ENCODE assay signal across 8 cellular contexts in genomic region chr2:70069049-70069448, GRCh38. TPM values are rescaled to one million over a fixed set of nuclear protein-coding genes. Genes with fewer than 3 reads are reported as not detected.
A peak's percentile ranks its signal among the peaks of the same experiment; 100 is the strongest.
DNase-seq lines count a peak whose midpoint lies in the region; ATAC-seq, FAIRE-seq and TF ChIP-seq lines count a peak whose summit lies in the region.

No MANE protein-coding gene starts in this region.

- no peak overlapping the region for H2BK5ac ChIP-seq in H9 (ENCODE audit: insufficient read length, low read length)

- no peak overlapping the region for H3K4me2 ChIP-seq in K562 (ENCODE audit: insufficient read depth, low read length)
- H3K4me2 ChIP-seq in H9 (ENCODE audit: insufficient read depth, insufficient read length, low read length) = no peak overlapping the region

- no peak overlapping the region for H2AK5ac ChIP-seq in H9 (ENCODE audit: insufficient read length, low read length)

- peaks cover 2% of the 10 kb centered on the region for H3K36me3 Mint-ChIP-seq in T-helper 17 cell (ENCODE audit: low read depth)
- peaks cover 1 to 45% (median 44%) of the 10 kb centered on the region in 3 experiments; a peak in 6 of 7 replicates for H3K36me3 Mint-ChIP-seq in H9 (ENCODE audit: insufficient read depth in 1 of 3, low read depth in 3 of 3)

- H3K4me1 Mint-ChIP-seq in T-helper 17 cell = peaks cover 31% of the 10 kb centered on the region
- H3K4me1 Mint-ChIP-seq in H9 = peaks cover 6% of the 10 kb centered on the region in 2 experiments

- H3K27ac ChIP-seq in K562 (ENCODE audit: extremely low read depth, low read depth, low read length) = no peak overlapping the region
- peak overlapping the region; percentile 22 to 88 (median 80) for H3K27ac ChIP-seq in spleen
- peak overlapping the region in 1 of 2 donors; percentile 63 for H3K27ac ChIP-seq in kidney (ENCODE audit: low read depth in 2 of 2, low read length in 2 of 2)
- H3K27ac ChIP-seq in H9 (ENCODE audit: insufficient read length, low read depth, low read length) = no peak overlapping the region

- H3K36me3 ChIP-seq in K562 (ENCODE audit: control insufficient read depth, insufficient read depth, low read length) = peaks cover 33% of the 10 kb centered on the region
- H3K36me3 ChIP-seq in spleen = peaks cover 0 to 66% (median 21%) of the 10 kb centered on the region in 6 donors
- peaks cover 8 to 11% of the 10 kb centered on the region in 2 donors for H3K36me3 ChIP-seq in kidney (ENCODE audit: control insufficient read depth in 1 of 2, insufficient read depth in 2 of 2, low read length in 2 of 2)

- H3K27me3 ChIP-seq in K562 (ENCODE audit: control insufficient read depth in 2 of 2, insufficient read depth in 2 of 2, low read length in 2 of 2) = no peaks in the 10 kb centered on the region
- no peaks in the 10 kb centered on the region for H3K27me3 ChIP-seq in spleen (replicated peaks in 1 of 7)
- H3K27me3 ChIP-seq in H9 (ENCODE audit: insufficient read depth, low read length) = no peaks in the 10 kb centered on the region

- no peak overlapping the region for H3K9ac ChIP-seq in K562 (ENCODE audit: insufficient read depth in 1 of 2, low read depth in 2 of 2, low read length in 2 of 2)
- peak overlapping the region in 1 of 2 donors; percentile 39 for H3K9ac ChIP-seq in kidney (ENCODE audit: low read length in 2 of 2)
- no peak overlapping the region for H3K9ac ChIP-seq in H9 (ENCODE audit: extremely low read depth, insufficient read length, low read length)

- TF ChIP-seq RAD21 in K562 (CRISPR knock-in tag; conservative IDR thresholded peaks at IDR 0.05 in 1 of 2, IDR thresholded peaks at IDR 0.05 in 1 of 2) = no peak

- 90% methylated on average over 3 of the region's 3 CpGs for WGBS in K562 (ENCODE audit: insufficient coverage, low coverage, missing lambda C conversion rate)
- WGBS in spleen, 5 donors = 61 to 73% (median 71%) methylated on average over 3 of the region's 3 CpGs
- WGBS in H9 (ENCODE audit: extremely low coverage, insufficient read length, low lambda C conversion rate) = no CpG with 5 or more reads among the region's 3 CpGs

- H3K4ac ChIP-seq in H9 (ENCODE audit: low read depth, low read length) = no peak overlapping the region

- no peak overlapping the region for H3T11ph ChIP-seq in H9 (ENCODE audit: low read length)

- no peaks in the 10 kb centered on the region for H3K79me1 ChIP-seq in H9 (ENCODE audit: insufficient read depth, low read depth, low read length, poor library complexity, severe bottlenecking)

- H3K18ac ChIP-seq in H9 (ENCODE audit: insufficient read length, low read depth, low read length) = no peak overlapping the region

- peak overlapping the region; percentile 94 for H3K27ac Mint-ChIP-seq in T-helper 17 cell
- no peak overlapping the region for H3K27ac Mint-ChIP-seq in H9

- CTCF ChIA-PET in K562 (lab: Yijun Ruan, JAX; ENCODE audit: low intra/inter-chr PET ratio) = interaction anchor here (3.2 kb wide), 1 partner anchor 156 kb away, joined by 20 read pairs; no protein-coding TSS in a partner anchor

- H2BK15ac ChIP-seq in H9 (ENCODE audit: low read depth, low read length) = no peak overlapping the region

- no peaks in the 10 kb centered on the region for H3K9me3 ChIP-seq in T-helper 17 cell (ENCODE audit: control insufficient read depth, low read length, poor library complexity, severe bottlenecking)
- H3K9me3 ChIP-seq in K562 (replicated peaks; ENCODE audit: control insufficient read depth, insufficient read depth, low read depth, low read length) = no peaks in the 10 kb centered on the region
- no peaks in the 10 kb centered on the region for H3K9me3 ChIP-seq in spleen
- H3K9me3 ChIP-seq in kidney (ENCODE audit: control insufficient read depth in 1 of 2, low read length in 2 of 2) = no peaks in the 10 kb centered on the region
- H3K9me3 ChIP-seq in H9 (ENCODE audit: control insufficient read depth, low read depth, low read length) = no peaks in the 10 kb centered on the region

- FAIRE-seq in K562 (lab: Jason Lieb, UNC) (no peak), kidney (lab: Jason Lieb, UNC) (no peak)

- H3K4me1 ChIP-seq in K562 (replicated peaks in 1 of 2; ENCODE audit: control insufficient read depth in 2 of 2, insufficient read depth in 2 of 2, low read length in 2 of 2) (peaks cover 5% of the 10 kb centered on the region in 2 experiments; a peak in 3 of 5 replicates), spleen (peaks cover 0 to 53% (median 39%) of the 10 kb centered on the region in 6 donors), kidney (ENCODE audit: control insufficient read depth in 1 of 2, insufficient read depth in 1 of 2, low read depth in 1 of 2, low read length in 2 of 2) (peaks cover 9 to 11% of the 10 kb centered on the region in 2 donors), H9 (ENCODE audit: insufficient read depth, low read length) (no peaks in the 10 kb centered on the region)

- no peak for TF ChIP-seq EP300 in K562 (IDR thresholded peaks at IDR 0.05; ENCODE audit: low read length)

- H3K23ac ChIP-seq in H9 (ENCODE audit: insufficient read length, low read depth, low read length) = no peak overlapping the region

- H3K79me2 ChIP-seq in K562 (ENCODE audit: control insufficient read depth, insufficient read depth, low read length) = 0 out of 3 replicates have a peak, but pooled peaks cover 3% of the 10 kb centered on the region
- no peaks in the 10 kb centered on the region for H3K79me2 ChIP-seq in H9 (ENCODE audit: insufficient read depth, low read length)

- no peak overlapping the region for H2BK120ac ChIP-seq in H9 (ENCODE audit: low read depth, low read length, poor library complexity, severe bottlenecking)

- TF ChIP-seq POLR2A in K562 (conservative IDR thresholded peaks at IDR 0.05) = no peak
- TF ChIP-seq POLR2A in spleen (IDR thresholded peaks at IDR 0.05) = no peak

- no peak overlapping the region for H2BK12ac ChIP-seq in H9 (ENCODE audit: insufficient read length, low read depth, low read length)

- POLR2A ChIA-PET in K562 (lab: Yijun Ruan, JAX) = interaction anchor here (0.7 to 2.7 kb wide), 5 partner anchors 25 to 155 kb away, joined by 3 to 11 read pairs (median 3); partner anchors contain the start of gene MXD1

- in situ Hi-C loops in K562 (cut with MboI) = loop anchor here (5.0 to 10.0 kb wide), 2 partner anchors 152 to 344 kb away; partner anchors contain the start of gene MXD1

- H3K4me3 ChIP-seq in GM12864 (ENCODE audit: low read depth, low read length) (peak overlapping the region; percentile 31; the same call in 1 of the 2 replicates), K562 (no peak overlapping the region), spleen (peak overlapping the region in 1 of 8 donors; percentile 46), kidney (ENCODE audit: low read length in 2 of 2) (no peak overlapping the region)

- no peaks in the 10 kb centered on the region for H3K27me3 Mint-ChIP-seq in T-helper 17 cell
- H3K27me3 Mint-ChIP-seq in H9 (ENCODE audit: low read depth) = no peaks in the 10 kb centered on the region

- H4K91ac ChIP-seq in H9 (ENCODE audit: insufficient read length, low read depth, low read length) = no peak overlapping the region

- H4K20me1 ChIP-seq in K562 (replicated peaks; ENCODE audit: control insufficient read depth, insufficient read depth, low read length) (no peaks in the 10 kb centered on the region), H9 (ENCODE audit: control insufficient read depth, insufficient read depth, insufficient read length) (no peaks in the 10 kb centered on the region)

- TF ChIP-seq CTCF in GM12864 (IDR thresholded peaks at IDR 0.05; ENCODE audit: low read depth, low read length, missing control alignments) (no peak), K562 (IDR thresholded peaks at IDR 0.05 in 2 of 3, conservative IDR thresholded peaks at IDR 0.05 in 1 of 3; ENCODE audit: insufficient read depth in 2 of 3, low read depth in 1 of 3, low read length in 3 of 3) (no peak), spleen (IDR thresholded peaks at IDR 0.05 in 8 of 11, conservative IDR thresholded peaks at IDR 0.05 in 3 of 11) (no peak), kidney (IDR thresholded peaks at IDR 0.05; ENCODE audit: borderline replicate concordance, extremely low read depth, insufficient read depth) (no peak), H9 (conservative IDR thresholded peaks at IDR 0.05) (no peak)

- intact Hi-C loops in K562 (cut with micrococcal nuclease) = no loop called here
- intact Hi-C loops in spleen (cut with DNase I; ENCODE audit: low total_unique reads) = loop anchor here (10.0 kb wide), 1 partner anchor 144 kb away; no protein-coding TSS in a partner anchor
- intact Hi-C loops in kidney (cut with DNase I) = loop anchor here (10.0 kb wide), 1 partner anchor 134 kb away; no protein-coding TSS in a partner anchor

- peak overlapping the region; percentile 80 for H3K4me3 Mint-ChIP-seq in T-helper 17 cell
- no peak overlapping the region for H3K4me3 Mint-ChIP-seq in H9

- BruUV-seq in K562 (replicated peaks; lab: Mats Ljungman, UMichigan) = TSS peak; percentile 36

- H2BK20ac ChIP-seq in H9 (ENCODE audit: low read depth, low read length, poor library complexity, severe bottlenecking) = no peak overlapping the region

- H4K5ac ChIP-seq in H9 (ENCODE audit: insufficient read length, low read depth, low read length) = no peak overlapping the region

- ATAC-seq in HG02623 (IDR thresholded peaks at IDR 0.05; ENCODE audit: unreplicated experiment) (peak; percentile 76), T-helper 17 cell (peak; percentile 91), K562 (no peak; the same call in 2 of the 3 replicates)

- no peak overlapping the region for H3K56ac ChIP-seq in H9 (ENCODE audit: insufficient read length, low read depth, low read length)

- DNase-seq in GM12864 (ENCODE audit: low read depth) (peak; percentile 72), T-helper 17 cell (peak; percentile 35 to 65 (median 46)), K562 (ENCODE audit: extremely low read depth in 1 of 4, low spot score in 3 of 4) (no peak), spleen (no peak), NCI-H82 treated with DMSO at 0.1 percent for 48 hours (lab: John Stamatoyannopoulos, UW; ENCODE audit: unreplicated experiment) (no peak), kidney (no peak), H9 (no peak)

- H2AFZ ChIP-seq in K562 (ENCODE audit: low read depth, low read length) (no peak overlapping the region), H9 (ENCODE audit: low read length) (no peak overlapping the region)

- no peaks in the 10 kb centered on the region for H3K9me3 Mint-ChIP-seq in H9

- no peaks in the 10 kb centered on the region for H3K9me1 ChIP-seq in K562 (ENCODE audit: control insufficient read depth, insufficient read depth, low read length)

- no peaks in the 10 kb centered on the region for H3K23me2 ChIP-seq in H9 (ENCODE audit: insufficient read length, low read depth, low read length, poor library complexity, severe bottlenecking)

- no peak overlapping the region for H3K14ac ChIP-seq in H9 (ENCODE audit: insufficient read depth, low read length)

- no peak overlapping the region for H4K8ac ChIP-seq in H9 (replicated peaks; ENCODE audit: insufficient read length, low read depth, low read length)

RNA-seq across cellular contexts. Expression of gene PCBP1, which starts 18.2 kb away (rescaled TPM):
- total RNA-seq in T-helper 17 cell = 100 to 1,000 TPM; 334 to 345 TPM
- total RNA-seq in K562 (2011; cell fraction: chromatin; rRNA removed; ENCODE audit: low replicate concordance) = 30.2 and 53.7 TPM in 2 replicates
- 60.7 and 63.0 TPM in 2 replicates for total RNA-seq in K562 (2011; cell fraction: nucleolus; rRNA removed)
- total RNA-seq in K562 (2011; cell fraction: nucleoplasm; rRNA removed) = 58.0 and 69.2 TPM in 2 replicates
- 78.1 and 99.4 TPM in 2 replicates for total RNA-seq in K562 (2014; rRNA removed)
- total RNA-seq in K562 (2014; rRNA removed; fragmentation: Illumina TruSeq; extraction: Trizol) = 58.9 and 61.9 TPM in 2 replicates
- total RNA-seq in K562 (2015; rRNA removed; fragmentation: Illumina TruSeq; extraction: Trizol) = 72.5 and 76.0 TPM in 2 replicates
- total RNA-seq in K562 (2021) = 407 and 420 TPM in 2 replicates
- polyA plus RNA-seq in K562 (2011; rRNA removed) = 122 and 123 TPM in 2 replicates
- polyA plus RNA-seq in K562 (2011; cell fraction: cytosol; rRNA removed) = 131 and 249 TPM in 2 replicates
- polyA plus RNA-seq in K562 (2011; cell fraction: nucleus; rRNA removed) = 78.5 and 114 TPM in 2 replicates
- 431 TPM in 2 replicates for polyA plus RNA-seq in K562 (2012)
- polyA plus RNA-seq in K562 (2014; fragmentation: Illumina TruSeq; extraction: Trizol) = 347 and 391 TPM in 2 replicates
- polyA plus RNA-seq in K562 (2014; fragmentation: Nextera tagmentation; extraction: Ambion mirVana) = 10 to 100 TPM; 19.2 to 23.9 TPM
- polyA plus RNA-seq in K562 (2014; rRNA removed) = 212 and 227 TPM in 2 replicates
- 55.6 and 69.8 TPM in 2 replicates for polyA minus RNA-seq in K562 (2011; rRNA and poly(A)+ RNA removed)
- 92.3 and 95.3 TPM in 2 replicates for polyA minus RNA-seq in K562 (2011; cell fraction: cytosol; rRNA and poly(A)+ RNA removed)
- polyA minus RNA-seq in K562 (2011; cell fraction: nucleus; rRNA and poly(A)+ RNA removed) = 36.1 and 36.7 TPM in 2 replicates
- total RNA-seq in spleen = 100 to 1,000 TPM; 256 to 351 (median 301) TPM
- polyA plus RNA-seq in spleen = 100 to 1,000 TPM; 254 to 294 (median 278) TPM
- 298 TPM for total RNA-seq in kidney
- 224 TPM for polyA plus RNA-seq in kidney (ENCODE audit: insufficient read depth, low read depth, low replicate concordance)
- 457 and 465 TPM in 2 replicates for total RNA-seq in H9 (2021)

Comparison
In these comparisons a context has a peak if more than half of its experiments do, and no peak if none do; other contexts are left out.
1. DNase-seq: peak in GM12864 (single experiment) and T-helper 17 cell (3 of 3); none in K562 (0 of 4), spleen (single experiment), NCI-H82 treated with DMSO at 0.1 percent for 48 hours (single experiment), kidney (single experiment) and H9 (single experiment).
2. H3K27ac ChIP-seq: peak in spleen (8 of 8); none in K562 (single experiment) and H9 (single experiment).